Comparison of ENCODE assay signal across 1 cellular context in genomic region chr11:46247090-46247489, GRCh38.
TF ChIP-seq lines count a peak whose summit lies in the region.

No MANE protein-coding gene starts in this region.

TF ChIP-seq in H1, 55 proteins besides CTCF, POLR2A, EP300 and RAD21:
- TF ChIP-seq SIRT6 (IDR thresholded peaks at IDR 0.05; ENCODE audit: low read length) (no peak), TAF1 (IDR thresholded peaks at IDR 0.05; ENCODE audit: low read depth, low read length) (no peak), ZNF274 (IDR thresholded peaks at IDR 0.05; ENCODE audit: borderline replicate concordance, extremely low read depth, low read length) (no peak), CHD7 (IDR thresholded peaks at IDR 0.05; ENCODE audit: insufficient replicate concordance, low read length) (no peak), SP4 (IDR thresholded peaks at IDR 0.05; ENCODE audit: low read length) (no peak), NANOG (IDR thresholded peaks at IDR 0.05; ENCODE audit: insufficient read depth, low read depth, low read length, poor library complexity, severe bottlenecking) (no peak), SRF (IDR thresholded peaks at IDR 0.05; ENCODE audit: low read depth, low read length) (no peak), SP2 (IDR thresholded peaks at IDR 0.05; ENCODE audit: low read length) (no peak), RNF2 (IDR thresholded peaks at IDR 0.05; ENCODE audit: borderline replicate concordance, low read depth, low read length, missing control alignments, poor library complexity, severe bottlenecking) (no peak), EGR1 (IDR thresholded peaks at IDR 0.05; ENCODE audit: borderline replicate concordance, low read depth, low read length) (no peak), CBX8 (IDR thresholded peaks at IDR 0.05; ENCODE audit: borderline replicate concordance, low read depth, low read length) (no peak)
- TF ChIP-seq, protein P1, sequence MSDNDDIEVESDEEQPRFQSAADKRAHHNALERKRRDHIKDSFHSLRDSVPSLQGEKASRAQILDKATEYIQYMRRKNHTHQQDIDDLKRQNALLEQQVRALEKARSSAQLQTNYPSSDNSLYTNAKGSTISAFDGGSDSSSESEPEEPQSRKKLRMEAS (IDR thresholded peaks at IDR 0.05): no peak
- TF ChIP-seq, protein P2, sequence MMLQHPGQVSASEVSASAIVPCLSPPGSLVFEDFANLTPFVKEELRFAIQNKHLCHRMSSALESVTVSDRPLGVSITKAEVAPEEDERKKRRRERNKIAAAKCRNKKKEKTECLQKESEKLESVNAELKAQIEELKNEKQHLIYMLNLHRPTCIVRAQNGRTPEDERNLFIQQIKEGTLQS (IDR thresholded peaks at IDR 0.05; ENCODE audit: insufficient read depth, low read depth, low read length): no peak
